Comparison of ENCODE assay signal across 10 cellular contexts in genomic region chr13:97307882-97308624, GRCh38.
A peak's percentile ranks its signal among the peaks of the same experiment; 100 is the strongest.
DNase-seq lines count a peak whose midpoint lies in the region; ATAC-seq and TF ChIP-seq lines count a peak whose summit lies in the region.
"Had no signal": no experiment of that assay in that cellular context is flagged by ENCODE, and none has a peak within 500 bp of the region (broad histone marks: within the 10 kb centered on the region; RNA-seq: fewer than 3 reads in every experiment).

No MANE protein-coding gene starts in this region.

- H3K27ac ChIP-seq in GM23248 = peak overlapping the region; percentile 54

- H3K4me2 ChIP-seq in GM23248 (ENCODE audit: unreplicated experiment) = peak overlapping the region; percentile 59

- no peaks in the 10 kb centered on the region for H3K27me3 ChIP-seq in GM23248 (replicated peaks; ENCODE audit: insufficient read depth)

- DNase-seq in GM23248 (peak; percentile 62), glomerular visceral epithelial cell (ENCODE audit: extremely low spot score) (peak; percentile 52), progenitor cell of endocrine pancreas (ENCODE audit: low spot score, unreplicated experiment) (no peak), UCSD-AML1 (lab: John Stamatoyannopoulos, UW; ENCODE audit: unreplicated experiment) (no peak)
- DNase-seq: activated naive CD8-positive, alpha-beta T cell treated with anti-CD3 and anti-CD28 coated beads, Interleukin-2, amount 10 ng/mL, durations not matched to agents 7 days and 5 days; RPMI8226 had no signal

- H3K9me2 ChIP-seq in GM23248 (ENCODE audit: insufficient read depth) = no peaks in the 10 kb centered on the region

- no peaks in the 10 kb centered on the region for H3K27me3 Mint-ChIP-seq in activated T-helper 17 cell treated with anti-CD3 and anti-CD28 coated beads, Interleukin-2, amount 50 U/mL, for 72 hours
- no peaks in the 10 kb centered on the region for H3K27me3 Mint-ChIP-seq in progenitor cell of endocrine pancreas
- H3K27me3 Mint-ChIP-seq: activated naive CD8-positive, alpha-beta T cell treated with anti-CD3 and anti-CD28 coated beads, Interleukin-2, amount 10 ng/mL, durations not matched to agents 7 days and 5 days had no signal

- H3K79me2 ChIP-seq in GM23248 (ENCODE audit: insufficient read depth) = peaks cover 86% of the 10 kb centered on the region

- no peaks in the 10 kb centered on the region for H3K36me3 ChIP-seq in GM23248 (ENCODE audit: low read depth)

- H3K27ac Mint-ChIP-seq in activated T-helper 17 cell treated with anti-CD3 and anti-CD28 coated beads, Interleukin-2, amount 50 U/mL, for 72 hours = peak overlapping the region; percentile 5
- H3K27ac Mint-ChIP-seq in progenitor cell of endocrine pancreas = peak overlapping the region; percentile 47
- H3K27ac Mint-ChIP-seq: activated naive CD8-positive, alpha-beta T cell treated with anti-CD3 and anti-CD28 coated beads, Interleukin-2, amount 10 ng/mL, durations not matched to agents 7 days and 5 days had no signal

- H3F3A ChIP-seq in GM23248 (ENCODE audit: insufficient read depth) = peaks cover 30% of the 10 kb centered on the region

- no peak overlapping the region for H2AFZ ChIP-seq in GM23248

- no peaks in the 10 kb centered on the region for H4K20me1 ChIP-seq in GM23248 (ENCODE audit: insufficient read depth)

- no peak overlapping the region for H3K4me3 Mint-ChIP-seq in activated T-helper 17 cell treated with anti-CD3 and anti-CD28 coated beads, Interleukin-2, amount 50 U/mL, for 72 hours
- no peak overlapping the region for H3K4me3 Mint-ChIP-seq in progenitor cell of endocrine pancreas (ENCODE audit: low read depth)
- H3K4me3 Mint-ChIP-seq: activated naive CD8-positive, alpha-beta T cell treated with anti-CD3 and anti-CD28 coated beads, Interleukin-2, amount 10 ng/mL, durations not matched to agents 7 days and 5 days had no signal

- no peaks in the 10 kb centered on the region for H3K9me3 ChIP-seq in GM23248 (ENCODE audit: low read depth)

- peaks cover 5% of the 10 kb centered on the region for H3K36me3 Mint-ChIP-seq in activated T-helper 17 cell treated with anti-CD3 and anti-CD28 coated beads, Interleukin-2, amount 50 U/mL, for 72 hours (ENCODE audit: low read depth)
- peaks cover 9% of the 10 kb centered on the region for H3K36me3 Mint-ChIP-seq in progenitor cell of endocrine pancreas (ENCODE audit: insufficient read depth)

- no peaks in the 10 kb centered on the region for H3K9me3 Mint-ChIP-seq in activated T-helper 17 cell treated with anti-CD3 and anti-CD28 coated beads, Interleukin-2, amount 50 U/mL, for 72 hours
- no peaks in the 10 kb centered on the region for H3K9me3 Mint-ChIP-seq in progenitor cell of endocrine pancreas (ENCODE audit: low read depth)
- H3K9me3 Mint-ChIP-seq: activated naive CD8-positive, alpha-beta T cell treated with anti-CD3 and anti-CD28 coated beads, Interleukin-2, amount 10 ng/mL, durations not matched to agents 7 days and 5 days had no signal

- no peak for TF ChIP-seq CTCF in progenitor cell of endocrine pancreas (IDR thresholded peaks at IDR 0.05; ENCODE audit: unreplicated experiment)

- peaks cover 15% of the 10 kb centered on the region for H3K4me1 Mint-ChIP-seq in activated T-helper 17 cell treated with anti-CD3 and anti-CD28 coated beads, Interleukin-2, amount 50 U/mL, for 72 hours
- peaks cover 40% of the 10 kb centered on the region for H3K4me1 Mint-ChIP-seq in progenitor cell of endocrine pancreas (ENCODE audit: low read depth)
- H3K4me1 Mint-ChIP-seq: activated naive CD8-positive, alpha-beta T cell treated with anti-CD3 and anti-CD28 coated beads, Interleukin-2, amount 10 ng/mL, durations not matched to agents 7 days and 5 days had no signal

- peaks cover 26% of the 10 kb centered on the region for H3K4me1 ChIP-seq in GM23248 (ENCODE audit: insufficient read depth)

- H3K9ac ChIP-seq in GM23248 = peak overlapping the region; percentile 16

- peak overlapping the region; percentile 31 for H3K4me3 ChIP-seq in GM23248

- no peak for ATAC-seq in activated T-helper 17 cell treated with anti-CD3 and anti-CD28 coated beads, Interleukin-2, amount 50 U/mL, for 72 hours (replicated peaks)
- ATAC-seq in HG03025 (IDR thresholded peaks at IDR 0.05; ENCODE audit: low FRiP score, unreplicated experiment) (no peak), HG03469 (IDR thresholded peaks at IDR 0.05; ENCODE audit: unreplicated experiment) (no peak), HG02588 (IDR thresholded peaks at IDR 0.05; ENCODE audit: unreplicated experiment) (no peak)

- in situ Hi-C loops in GM23248 (cut with MboI) = no loop called here

- 33% methylated on average over 3 of the region's 3 CpGs for WGBS in GM23248 (ENCODE audit: low coverage in 1 of 2, low lambda C conversion rate in 2 of 2, missing lambda C conversion rate in 2 of 2), 2 experiments

Comparison
In these comparisons a context has a peak if more than half of its experiments do, and no peak if none do; other contexts are left out.
1. DNase-seq: peak in GM23248 (single experiment) and glomerular visceral epithelial cell (single experiment); none in progenitor cell of endocrine pancreas (single experiment) and UCSD-AML1 (single experiment).